24 cellular contexts compared by ENCODE assay signal in the genomic region with DNA sequence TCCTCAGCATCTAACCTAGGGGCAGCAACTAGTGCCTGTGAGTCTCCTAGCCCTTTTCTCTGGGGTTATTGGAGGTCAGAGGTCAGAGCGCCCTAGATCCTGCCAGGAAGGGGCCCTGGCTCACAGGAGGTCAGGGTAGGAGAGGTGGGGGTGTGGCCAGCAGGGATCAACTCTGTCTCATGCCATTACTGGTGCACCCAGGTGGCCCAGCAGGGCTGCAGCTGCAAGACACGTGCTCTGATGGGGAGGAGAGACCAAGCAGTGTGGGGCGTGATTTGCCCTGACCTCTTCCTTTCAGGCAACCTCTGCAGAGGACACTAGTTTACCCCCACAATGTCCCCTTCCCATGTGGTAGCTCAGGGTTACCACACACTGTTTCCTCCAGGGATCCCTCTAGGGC.
"Had no signal": no experiment of that assay in that cellular context is flagged by ENCODE, and none has a peak within 500 bp of the region (broad histone marks: within the 10 kb centered on the region; RNA-seq: fewer than 3 reads in every experiment).

No MANE protein-coding gene starts in this region.

- H3K27me3 Mint-ChIP-seq: IgD-negative memory B cell had no signal

- H3K4me3 ChIP-seq: K562 had no signal

- DNase-seq: Kasumi-1, MM.1S, NCI-H1092, NCI-H1105 treated with DMSO at 0.1 percent for 48 hours, NCI-H1417 treated with DMSO at 0.1 percent for 48 hours, NCI-H146, NCI-H1694 treated with DMSO at 0.1 percent for 48 hours, NCI-H1930, NCI-H2081, NCI-H2107, NCI-H226, NCI-H446, NCI-H510A, NCI-H524 treated with DMSO at 0.1 percent for 48 hours, NCI-H69, NCI-H774, PC-3, SHP77, SK-N-SH, SW 1271 had no signal

- ATAC-seq: K562, PC-3 had no signal

- H3K9me3 ChIP-seq: SK-N-SH had no signal

- H3K9me2 ChIP-seq: SK-N-SH had no signal

- H3K4me2 ChIP-seq: KMS-11, SK-N-SH had no signal

- H3K27ac ChIP-seq: KMS-11, RWPE1 had no signal
